10 cellular contexts compared by ENCODE assay signal in genomic region chr6:8483650-8484049, GRCh38.
"Had no signal": no experiment of that assay in that cellular context is flagged by ENCODE, and none has a peak within 500 bp of the region (broad histone marks: within the 10 kb centered on the region; RNA-seq: fewer than 3 reads in every experiment).

No MANE protein-coding gene starts in this region.

- H3K9me3 ChIP-seq: HAP-1 had no signal

- H3K36me3 Mint-ChIP-seq: IgD-negative memory B cell had no signal

- H3K9ac ChIP-seq: GM23248 had no signal

- DNase-seq: GM23248, GOT3, H7, HFFc6, KBM-7 had no signal

- H3K27ac ChIP-seq: GM23248, HL-60 had no signal

- H3K4me1 ChIP-seq: HAP-1 had no signal

- H3K4me1 Mint-ChIP-seq: IgD-negative memory B cell had no signal

- H3K27ac Mint-ChIP-seq: HFFc6, IgD-negative memory B cell had no signal

- H3K4me3 Mint-ChIP-seq: HFFc6, IgD-negative memory B cell had no signal

- H3K36me3 ChIP-seq: HAP-1 had no signal

- H3K4me3 ChIP-seq: GM23248, HAP-1 had no signal

- H2AFZ ChIP-seq: GM23248 had no signal

- ATAC-seq: HCT116, HepG2 had no signal
